ENCODE assay signal across 9 cellular contexts in genomic region chr11:134228625-134229024, GRCh38. TPM values are rescaled to one million over a fixed set of nuclear protein-coding genes. Genes with fewer than 3 reads are reported as not detected.
DNase-seq lines count a peak whose midpoint lies in the region; ATAC-seq and TF ChIP-seq lines count a peak whose summit lies in the region.
"Had no signal": no experiment of that assay in that cellular context is flagged by ENCODE, and none has a peak within 500 bp of the region (broad histone marks: within the 10 kb centered on the region; RNA-seq: fewer than 3 reads in every experiment).

No MANE protein-coding gene starts in this region.

- no peak for TF ChIP-seq CTCF in SK-N-SH (IDR thresholded peaks at IDR 0.05)

- peak overlapping the region in 1 of 2 experiments; percentile 12; a peak in 1 of 4 replicates for H3K27ac ChIP-seq in SK-N-SH (ENCODE audit: low read depth in 2 of 2, low read length in 1 of 2)
- H3K27ac ChIP-seq in substantia nigra (ENCODE audit: low read depth, low read length, poor library complexity, severe bottlenecking), result no peak overlapping the region

- 94% methylated on average over 6 of the region's 6 CpGs for WGBS in SK-N-SH (ENCODE audit: low lambda C conversion rate)

- H2AFZ ChIP-seq in SK-N-SH (ENCODE audit: low read depth), result no peak overlapping the region

- no peak overlapping the region for H3K4me3 ChIP-seq in SK-N-SH (ENCODE audit: low read depth in 2 of 2, low read length in 1 of 2)

- H3K27me3 ChIP-seq in SK-N-SH (ENCODE audit: insufficient read depth), result no peaks in the 10 kb centered on the region

- no peak for TF ChIP-seq EP300 in SK-N-SH (IDR thresholded peaks at IDR 0.05; ENCODE audit: borderline replicate concordance in 1 of 2, low read depth in 1 of 2, low read length in 1 of 2)

- H3K9me2 ChIP-seq in SK-N-SH, result no peaks in the 10 kb centered on the region

- no peaks in the 10 kb centered on the region for H3K9me3 ChIP-seq in SK-N-SH

- peaks cover 6 to 67% of the 10 kb centered on the region in 2 experiments; a peak in 3 of 4 replicates for H3K4me1 ChIP-seq in SK-N-SH (ENCODE audit: control insufficient read depth in 1 of 2, insufficient read depth in 2 of 2, low read depth in 1 of 2, low read length in 1 of 2)

- peaks cover 7 to 10% of the 10 kb centered on the region in 2 experiments for H3K36me3 ChIP-seq in SK-N-SH (replicated peaks in 1 of 2; ENCODE audit: control insufficient read depth in 1 of 2, insufficient read depth in 2 of 2, low read length in 1 of 2)

- no peak overlapping the region for H3K4me2 ChIP-seq in SK-N-SH

- CTCF ChIA-PET in SK-N-SH (lab: Yijun Ruan, JAX), result interaction anchor here (1.4 kb wide), 2 partner anchors 16 to 178 kb away, joined by 4 read pairs; no protein-coding TSS in a partner anchor

- POLR2A ChIA-PET in SK-N-SH (lab: Yijun Ruan, JAX), result no interaction called here

- TF ChIP-seq RAD21 in SK-N-SH (IDR thresholded peaks at IDR 0.05; ENCODE audit: low read length), result no peak

- ATAC-seq in GM18502 (IDR thresholded peaks at IDR 0.05; ENCODE audit: poor library complexity, unreplicated experiment) (peak; percentile 54), GM21447 (IDR thresholded peaks at IDR 0.05; ENCODE audit: unreplicated experiment) (peak; percentile 50), HG03520 (IDR thresholded peaks at IDR 0.05; ENCODE audit: unreplicated experiment) (peak; percentile 54)

- H3K9ac ChIP-seq in SK-N-SH, result no peak overlapping the region

- H3F3A ChIP-seq in SK-N-SH (replicated peaks; ENCODE audit: insufficient read depth), result no peaks in the 10 kb centered on the region

- DNase-seq in myocyte (ENCODE audit: low read depth) (peak; percentile 24), SK-N-SH (no peak), medulla oblongata (ENCODE audit: extremely low spot score) (no peak), substantia nigra (lab: John Stamatoyannopoulos, UW) (no peak), KG1 (lab: John Stamatoyannopoulos, UW) (no peak)
- DNase-seq: MV-4-11 had no signal

- H4K20me1 ChIP-seq in SK-N-SH (ENCODE audit: insufficient read depth), result peaks cover 17% of the 10 kb centered on the region

- H3K79me2 ChIP-seq in SK-N-SH (ENCODE audit: insufficient read depth), result peaks cover 82% of the 10 kb centered on the region

TF ChIP-seq in SK-N-SH, 30 proteins besides CTCF, POLR2A, EP300 and RAD21:
- TF ChIP-seq MEF2A (IDR thresholded peaks at IDR 0.05; ENCODE audit: borderline replicate concordance, low read depth), result no peak
- no peak for TF ChIP-seq JUND (IDR thresholded peaks at IDR 0.05)
- TF ChIP-seq NFIC (IDR thresholded peaks at IDR 0.05; ENCODE audit: borderline replicate concordance), result no peak
- TF ChIP-seq PBX3 (IDR thresholded peaks at IDR 0.05), result no peak
- TF ChIP-seq POLR2AphosphoS5 (IDR thresholded peaks at IDR 0.05; ENCODE audit: low read depth, low read length), result no peak
- no peak for TF ChIP-seq RXRA (IDR thresholded peaks at IDR 0.05; ENCODE audit: borderline replicate concordance, low read depth)
- no peak for TF ChIP-seq RFX5 (IDR thresholded peaks at IDR 0.05; ENCODE audit: low read length)
- no peak for TF ChIP-seq TEAD4 (IDR thresholded peaks at IDR 0.05; ENCODE audit: borderline replicate concordance, insufficient read depth)
- TF ChIP-seq ELF1 (IDR thresholded peaks at IDR 0.05), result no peak
- no peak for TF ChIP-seq TAF1 (IDR thresholded peaks at IDR 0.05; ENCODE audit: borderline replicate concordance, low read depth, low read length)
- TF ChIP-seq CHD2 (IDR thresholded peaks at IDR 0.05; ENCODE audit: low read length, partially characterized antibody), result no peak
- no peak for TF ChIP-seq YY1 (IDR thresholded peaks at IDR 0.05; ENCODE audit: low read depth)
- TF ChIP-seq SMC3 (IDR thresholded peaks at IDR 0.05; ENCODE audit: low read depth, low read length), result no peak

RNA-seq across cellular contexts. Expression of gene VPS26B, which starts 4.2 kb away (rescaled TPM):
- 40.5 and 42.5 TPM in 2 replicates for total RNA-seq in myocyte
- polyA plus RNA-seq in myocyte (2012), result 52.8 TPM
- 53.0 and 56.0 TPM in 2 replicates for polyA plus RNA-seq in SK-N-SH (2012; rRNA removed)
- polyA plus RNA-seq in SK-N-SH (2012; cell fraction: cytosol; rRNA removed), result 32.6 and 46.3 TPM in 2 replicates
- polyA plus RNA-seq in SK-N-SH (2012; cell fraction: nucleus; rRNA removed), result 100 and 128 TPM in 2 replicates

RNA-seq across cellular contexts. Expression of gene NCAPD3, which starts 4.9 kb away (rescaled TPM):
- total RNA-seq in myocyte, result 13.9 and 14.0 TPM in 2 replicates
- polyA plus RNA-seq in myocyte (2012), result 13.1 TPM
- 19.5 and 22.0 TPM in 2 replicates for polyA plus RNA-seq in SK-N-SH (2012; rRNA removed)
- polyA plus RNA-seq in SK-N-SH (2012; cell fraction: cytosol; rRNA removed), result 13.2 and 17.6 TPM in 2 replicates
- polyA plus RNA-seq in SK-N-SH (2012; cell fraction: nucleus; rRNA removed), result 36.6 and 38.4 TPM in 2 replicates

RNA-seq across cellular contexts. Expression of gene THYN1, which starts 24.5 kb away (rescaled TPM):
- 39.8 and 41.1 TPM in 2 replicates for total RNA-seq in myocyte
- polyA plus RNA-seq in myocyte (2012), result 34.6 TPM
- 61.8 and 67.0 TPM in 2 replicates for polyA plus RNA-seq in SK-N-SH (2012; rRNA removed)
- polyA plus RNA-seq in SK-N-SH (2012; cell fraction: cytosol; rRNA removed), result 66.8 and 70.4 TPM in 2 replicates
- polyA plus RNA-seq in SK-N-SH (2012; cell fraction: nucleus; rRNA removed), result 53.2 and 70.4 TPM in 2 replicates

RNA-seq across cellular contexts. Expression of gene ACAD8, which starts 24.7 kb away (rescaled TPM):
- total RNA-seq in myocyte, result 29.7 and 39.5 TPM in 2 replicates
- 26.6 TPM for polyA plus RNA-seq in myocyte (2012)
- polyA plus RNA-seq in SK-N-SH (2012; rRNA removed), result 29.8 and 39.8 TPM in 2 replicates
- polyA plus RNA-seq in SK-N-SH (2012; cell fraction: cytosol; rRNA removed), result 20.8 and 23.6 TPM in 2 replicates
- 64.9 and 101 TPM in 2 replicates for polyA plus RNA-seq in SK-N-SH (2012; cell fraction: nucleus; rRNA removed)

RNA-seq across cellular contexts. Expression of gene GLB1L3, which starts 47.6 kb away (rescaled TPM):
- not detected in 2 replicates for total RNA-seq in myocyte
- polyA plus RNA-seq in myocyte (2012), result not detected
- polyA plus RNA-seq in SK-N-SH (2012; rRNA removed), result 0.10 TPM in 1 of 2 replicates, not detected in the other
- polyA plus RNA-seq in SK-N-SH (2012; cell fraction: cytosol; rRNA removed), result 0.03 TPM in 1 of 2 replicates, not detected in the other
- polyA plus RNA-seq in SK-N-SH (2012; cell fraction: nucleus; rRNA removed), result 0.05 and 0.11 TPM in 2 replicates
